Comparison of ENCODE assay signal across 8 cellular contexts in genomic region chr10:101067356-101068083, GRCh38. TPM values are rescaled to one million over a fixed set of nuclear protein-coding genes. Genes with fewer than 3 reads are reported as not detected.
DNase-seq lines count a peak whose midpoint lies in the region; ATAC-seq and TF ChIP-seq lines count a peak whose summit lies in the region.

No MANE protein-coding gene starts in this region.

- peak; percentile 72 for DNase-seq in DMS153 (lab: John Stamatoyannopoulos, UW)
- DNase-seq in HFF-Myc (ENCODE audit: extremely low read depth, low read depth), result peak; percentile 90
- peak; percentile 62 for DNase-seq in NCI-H2227 treated with DMSO at 0.1 percent for 48 hours (lab: John Stamatoyannopoulos, UW)
- DNase-seq in activated CD4-positive, alpha-beta T cell treated with anti-CD3 and anti-CD28 coated beads for 36 hours, result peak; percentile 87
- DNase-seq in dedifferentiated amniotic fluid mesenchymal stem cell (ENCODE audit: extremely low spot score), result peak; percentile 85
- peak; percentile 81 to 84 for DNase-seq in left lung
- DNase-seq in stimulated activated CD4-positive, alpha-beta T cell treated with anti-CD3 and anti-CD28 coated beads, Interleukin-2, amount 100 ng/mL, for 24 hours, result peak; percentile 83 to 85

- H3K4me1 Mint-ChIP-seq in activated CD4-positive, alpha-beta T cell treated with anti-CD3 and anti-CD28 coated beads for 36 hours, result peaks cover 28% of the 10 kb centered on the region

- H3K4me3 ChIP-seq in HFF-Myc (replicated peaks; ENCODE audit: low read depth, low read length), result peak overlapping the region; percentile 54
- peak overlapping the region; percentile 38 to 46 for H3K4me3 ChIP-seq in left lung

- no peaks in the 10 kb centered on the region for H3K36me3 ChIP-seq in left lung

- peaks cover 30% of the 10 kb centered on the region for H3K27me3 Mint-ChIP-seq in activated CD4-positive, alpha-beta T cell treated with anti-CD3 and anti-CD28 coated beads for 36 hours

- intact Hi-C loops in activated CD4-positive, alpha-beta T cell treated with anti-CD3 and anti-CD28 coated beads for 36 hours (cut with DNase I, micrococcal nuclease), result loop anchor here (1.0 to 10.0 kb wide), 5 partner anchors 7 to 53 kb away; no protein-coding TSS in a partner anchor
- intact Hi-C loops in left lung (cut with DNase I), result no loop called here

- H3K27ac Mint-ChIP-seq in activated CD4-positive, alpha-beta T cell treated with anti-CD3 and anti-CD28 coated beads for 36 hours, result peak overlapping the region; percentile 25

- POLR2A ChIA-PET in activated CD4-positive, alpha-beta T cell treated with anti-CD3 and anti-CD28 coated beads for 36 hours (lab: Charles Lee), result interaction anchor here (0.6 to 1.0 kb wide), 2 partner anchors 17 to 50 kb away, joined by 3 read pairs; no protein-coding TSS in a partner anchor

- peaks cover 19 to 61% of the 10 kb centered on the region in 2 donors for H3K4me1 ChIP-seq in left lung

- peak overlapping the region; percentile 72 for H3K4me3 Mint-ChIP-seq in activated CD4-positive, alpha-beta T cell treated with anti-CD3 and anti-CD28 coated beads for 36 hours

- H3K9me3 Mint-ChIP-seq in activated CD4-positive, alpha-beta T cell treated with anti-CD3 and anti-CD28 coated beads for 36 hours (ENCODE audit: low read depth), result no peaks in the 10 kb centered on the region

- no peaks in the 10 kb centered on the region for H3K9me3 ChIP-seq in left lung

- TF ChIP-seq CTCF in HFF-Myc (IDR thresholded peaks at IDR 0.05; ENCODE audit: low read depth, low read length, missing control alignments) (peak; percentile 84), left lung (IDR thresholded peaks at IDR 0.05) (peak; percentile 78 to 93)

- H3K27me3 ChIP-seq in left lung, result peaks cover 0 to 64% of the 10 kb centered on the region in 2 donors

- no peaks in the 10 kb centered on the region for H3K36me3 Mint-ChIP-seq in activated CD4-positive, alpha-beta T cell treated with anti-CD3 and anti-CD28 coated beads for 36 hours (ENCODE audit: low read depth)

- H3K27ac ChIP-seq in left lung, result peak overlapping the region; percentile 26 to 75

- ATAC-seq in activated CD4-positive, alpha-beta T cell treated with anti-CD3 and anti-CD28 coated beads for 36 hours, result peak; percentile 74
- ATAC-seq in left lung (peak; percentile 75), HG02623 (IDR thresholded peaks at IDR 0.05; ENCODE audit: unreplicated experiment) (no peak)

- CTCF ChIA-PET in activated CD4-positive, alpha-beta T cell treated with anti-CD3 and anti-CD28 coated beads for 36 hours (lab: Charles Lee), result interaction anchor here (0.6 to 22.9 kb wide), 18 partner anchors 8 to 534 kb away, joined by 3 to 526 read pairs (median 4); partner anchors contain the start of genes PDZD7 and SFXN3

RNA-seq across cellular contexts. Expression of gene KAZALD1, which starts 5.7 kb away (rescaled TPM):
- under 1 TPM; 0.47 to 0.57 TPM for total RNA-seq in activated CD4-positive, alpha-beta T cell treated with anti-CD3 and anti-CD28 coated beads for 36 hours
- 10 to 100 TPM in 1 of 2 donors, 1 to 10 TPM in 1; 7.1 to 12.0 TPM for total RNA-seq in left lung

RNA-seq across cellular contexts. Expression of gene SFXN3, which starts 36.5 kb away (rescaled TPM):
- total RNA-seq in activated CD4-positive, alpha-beta T cell treated with anti-CD3 and anti-CD28 coated beads for 36 hours, result 10 to 100 TPM; 30.0 to 37.7 TPM
- 10 to 100 TPM; 67.2 to 79.0 TPM for total RNA-seq in left lung

RNA-seq across cellular contexts. Expression of gene PDZD7, which starts 36.6 kb away (rescaled TPM):
- under 1 TPM; 0.28 to 0.32 TPM for total RNA-seq in activated CD4-positive, alpha-beta T cell treated with anti-CD3 and anti-CD28 coated beads for 36 hours
- under 1 TPM; 0.58 to 0.96 TPM for total RNA-seq in left lung

Comparison
In these comparisons a context has a peak if more than half of its experiments do, and no peak if none do; other contexts are left out.
1. RNA of gene KAZALD1, which starts 5.7 kb away (total RNA-seq): 7.1 to 12.0 TPM in left lung; 0.47 to 0.57 TPM in activated CD4-positive, alpha-beta T cell treated with anti-CD3 and anti-CD28 coated beads for 36 hours; every median in the first group is over 4 times any median in the second.
2. intact Hi-C loops: an anchor here in activated CD4-positive, alpha-beta T cell treated with anti-CD3 and anti-CD28 coated beads for 36 hours (1.0 to 10.0 kb wide); none called in left lung.
3. Peak in every context shown above with its lines, with median percentiles within 50 percentile points of each other: DNase-seq.